ENCODE assay signal across 7 cellular contexts in genomic region chr14:49971156-49972141, GRCh38.
A peak's percentile ranks its signal among the peaks of the same experiment; 100 is the strongest.
DNase-seq lines count a peak whose midpoint lies in the region; ATAC-seq and TF ChIP-seq lines count a peak whose summit lies in the region.

No MANE protein-coding gene starts in this region.

- POLR2A ChIA-PET in activated CD4-positive, alpha-beta memory T cell treated with anti-CD3 and anti-CD28 coated beads, Interleukin-2, amount 10 ng/mL, durations not matched to agents 7 days and 5 days (lab: Charles Lee), result interaction anchor here (0.8 to 11.5 kb wide), 40 partner anchors 9 to 391 kb away, joined by 3 to 630 read pairs (median 13); partner anchors contain the start of genes ARF6, KLHDC2, LRR1 and MGAT2

- DNase-seq in HFF-Myc (ENCODE audit: extremely low read depth, low read depth) (peak; percentile 38), NCI-H1092 (lab: John Stamatoyannopoulos, UW) (peak; percentile 30), Right ventricle myocardium superior (no peak), GOT3 (lab: John Stamatoyannopoulos, UW) (no peak)
- DNase-seq in activated CD4-positive, alpha-beta memory T cell treated with anti-CD3 and anti-CD28 coated beads, Interleukin-2, amount 10 ng/mL, durations not matched to agents 7 days and 5 days, result peak; percentile 63
- peak; percentile 30 for DNase-seq in stimulated activated CD8-positive, alpha-beta memory T cell treated with anti-CD3 and anti-CD28 coated beads, Interleukin-12 subunit alpha, Interleukin-12 subunit beta, amount 100 ng/mL, for 1 hour (ENCODE audit: low read depth)

- ATAC-seq in GM18858 (IDR thresholded peaks at IDR 0.05; ENCODE audit: unreplicated experiment) (peak; percentile 89), Right ventricle myocardium superior (ENCODE audit: poor library complexity) (peak; percentile 47)

- peak overlapping the region; percentile 72 for H3K4me3 Mint-ChIP-seq in activated CD4-positive, alpha-beta memory T cell treated with anti-CD3 and anti-CD28 coated beads, Interleukin-2, amount 10 ng/mL, durations not matched to agents 7 days and 5 days

- intact Hi-C loops in Right ventricle myocardium superior (cut with DNase I), result no loop called here

- no peaks in the 10 kb centered on the region for H3K27me3 Mint-ChIP-seq in activated CD4-positive, alpha-beta memory T cell treated with anti-CD3 and anti-CD28 coated beads, Interleukin-2, amount 10 ng/mL, durations not matched to agents 7 days and 5 days

- no peak for TF ChIP-seq CTCF in HFF-Myc (IDR thresholded peaks at IDR 0.05; ENCODE audit: low read depth, low read length, missing control alignments)

- peaks cover 57% of the 10 kb centered on the region for H3K4me1 Mint-ChIP-seq in activated CD4-positive, alpha-beta memory T cell treated with anti-CD3 and anti-CD28 coated beads, Interleukin-2, amount 10 ng/mL, durations not matched to agents 7 days and 5 days

- H3K36me3 Mint-ChIP-seq in activated CD4-positive, alpha-beta memory T cell treated with anti-CD3 and anti-CD28 coated beads, Interleukin-2, amount 10 ng/mL, durations not matched to agents 7 days and 5 days (ENCODE audit: low read depth), result no peaks in the 10 kb centered on the region

- H3K27ac Mint-ChIP-seq in activated CD4-positive, alpha-beta memory T cell treated with anti-CD3 and anti-CD28 coated beads, Interleukin-2, amount 10 ng/mL, durations not matched to agents 7 days and 5 days, result peak overlapping the region; percentile 98

- H3K9me3 Mint-ChIP-seq in activated CD4-positive, alpha-beta memory T cell treated with anti-CD3 and anti-CD28 coated beads, Interleukin-2, amount 10 ng/mL, durations not matched to agents 7 days and 5 days, result no peaks in the 10 kb centered on the region

- CTCF ChIA-PET in activated CD4-positive, alpha-beta memory T cell treated with anti-CD3 and anti-CD28 coated beads, Interleukin-2, amount 10 ng/mL, durations not matched to agents 7 days and 5 days (lab: Charles Lee), result interaction anchor here (0.8 to 4.6 kb wide), 21 partner anchors 9 to 337 kb away, joined by 3 to 70 read pairs (median 4); partner anchors contain the start of gene NEMF

- peak overlapping the region; percentile 10 for H3K4me3 ChIP-seq in HFF-Myc (replicated peaks; ENCODE audit: low read depth, low read length)

Comparison
In these comparisons a context has a peak if more than half of its experiments do, and no peak if none do; other contexts are left out.
1. DNase-seq: peak in HFF-Myc (single experiment), NCI-H1092 (single experiment), activated CD4-positive, alpha-beta memory T cell treated with anti-CD3 and anti-CD28 coated beads, Interleukin-2, amount 10 ng/mL, durations not matched to agents 7 days and 5 days (single experiment) and stimulated activated CD8-positive, alpha-beta memory T cell treated with anti-CD3 and anti-CD28 coated beads, Interleukin-12 subunit alpha, Interleukin-12 subunit beta, amount 100 ng/mL, for 1 hour (single experiment); none in Right ventricle myocardium superior (single experiment) and GOT3 (single experiment).